ENCODE assay signal across 10 cellular contexts in the genomic region with DNA sequence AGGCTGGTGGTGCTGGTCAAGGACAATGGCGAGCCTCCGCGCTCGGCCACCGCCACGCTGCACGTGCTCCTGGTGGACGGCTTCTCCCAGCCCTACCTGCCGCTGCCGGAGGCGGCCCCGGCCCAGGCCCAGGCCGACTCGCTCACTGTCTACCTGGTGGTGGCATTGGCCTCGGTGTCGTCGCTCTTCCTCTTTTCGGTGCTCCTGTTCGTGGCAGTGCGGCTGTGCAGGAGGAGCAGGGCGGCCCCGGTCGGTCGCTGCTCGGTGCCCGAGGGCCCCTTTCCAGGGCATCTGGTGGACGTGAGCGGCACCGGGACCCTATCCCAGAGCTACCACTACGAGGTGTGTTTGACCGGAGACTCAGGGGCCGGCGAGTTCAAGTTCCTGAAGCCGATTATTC. TPM values are rescaled to one million over a fixed set of nuclear protein-coding genes. Genes with fewer than 3 reads are reported as not detected.
"Had no signal": no experiment of that assay in that cellular context is flagged by ENCODE, and none has a peak within 500 bp of the region (broad histone marks: within the 10 kb centered on the region; RNA-seq: fewer than 3 reads in every experiment).

No MANE protein-coding gene starts in this region.

RNA-seq across cellular contexts. Expression of a gene that starts 2.3 kb away (rescaled TPM):
- total RNA-seq: activated naive CD4-positive, alpha-beta T cell treated with anti-CD3 and anti-CD28 coated beads for 36 hours; activated naive CD8-positive, alpha-beta T cell treated with anti-CD3 and anti-CD28 coated beads for 36 hours; activated naive CD8-positive, alpha-beta T cell treated with anti-CD3 and anti-CD28 coated beads, Interleukin-2, amount 10 ng/mL, durations not matched to agents 7 days and 5 days; activated T-cell treated with anti-CD3 and anti-CD28 coated beads, Interleukin-2, amount 50 U/mL, for 72 hours; activated T-helper 1 cell treated with anti-CD3 and anti-CD28 coated beads, Interleukin-12 subunit alpha, Interleukin-12 subunit beta, Interleukin-2, Interleukin-4 antibody, amounts not matched to agents 30 ng/mL and 10 ng/mL and 1 ng/mL, durations not matched to agents 14 hours and 24 hours and 36 hours; activated T-helper 17 cell treated with anti-CD3 and anti-CD28 coated beads, Interleukin-2, amount 50 U/mL, for 72 hours; activated T-helper 2 cell treated with anti-CD3 and anti-CD28 coated beads, Interferon-gamma antibody, Interleukin-2, Interleukin-4, amounts not matched to agents 10 μg/mL and 5 μg/mL and 100 μg/mL, durations not matched to agents 14 hours and 24 hours and 36 hours had no signal

RNA-seq across cellular contexts. Expression of a gene that starts 12.5 kb away (rescaled TPM):
- total RNA-seq: activated naive CD4-positive, alpha-beta T cell treated with anti-CD3 and anti-CD28 coated beads for 36 hours; activated naive CD4-positive, alpha-beta T cell treated with anti-CD3 and anti-CD28 coated beads, Interleukin-2, amount 50 U/mL, for 72 hours; activated naive CD8-positive, alpha-beta T cell treated with anti-CD3 and anti-CD28 coated beads for 36 hours; activated naive CD8-positive, alpha-beta T cell treated with anti-CD3 and anti-CD28 coated beads, Interleukin-2, amount 10 ng/mL, durations not matched to agents 7 days and 5 days; activated T-cell treated with anti-CD3 and anti-CD28 coated beads, Interleukin-2, amount 50 U/mL, for 72 hours; activated T-helper 1 cell treated with anti-CD3 and anti-CD28 coated beads, Interleukin-12 subunit alpha, Interleukin-12 subunit beta, Interleukin-2, Interleukin-4 antibody, amounts not matched to agents 30 ng/mL and 10 ng/mL and 1 ng/mL, durations not matched to agents 14 hours and 24 hours and 36 hours; activated T-helper 17 cell treated with anti-CD3 and anti-CD28 coated beads, Interleukin-2, amount 50 U/mL, for 72 hours; activated T-helper 2 cell treated with anti-CD3 and anti-CD28 coated beads, Interferon-gamma antibody, Interleukin-2, Interleukin-4, amounts not matched to agents 10 μg/mL and 5 μg/mL and 100 μg/mL, durations not matched to agents 14 hours and 24 hours and 36 hours; bronchial epithelial cell had no signal

RNA-seq across cellular contexts. Expression of a gene that starts 15.7 kb away (rescaled TPM):
- total RNA-seq: activated naive CD4-positive, alpha-beta T cell treated with anti-CD3 and anti-CD28 coated beads for 36 hours; activated naive CD4-positive, alpha-beta T cell treated with anti-CD3 and anti-CD28 coated beads, Interleukin-2, amount 50 U/mL, for 72 hours; activated naive CD8-positive, alpha-beta T cell treated with anti-CD3 and anti-CD28 coated beads for 36 hours; activated naive CD8-positive, alpha-beta T cell treated with anti-CD3 and anti-CD28 coated beads, Interleukin-2, amount 10 ng/mL, durations not matched to agents 7 days and 5 days; activated T-cell treated with anti-CD3 and anti-CD28 coated beads, Interleukin-2, amount 50 U/mL, for 4 hours; activated T-cell treated with anti-CD3 and anti-CD28 coated beads, Interleukin-2, amount 50 U/mL, for 72 hours; activated T-helper 1 cell treated with anti-CD3 and anti-CD28 coated beads, Interleukin-12 subunit alpha, Interleukin-12 subunit beta, Interleukin-2, Interleukin-4 antibody, amounts not matched to agents 30 ng/mL and 10 ng/mL and 1 ng/mL, durations not matched to agents 14 hours and 24 hours and 36 hours; activated T-helper 17 cell treated with anti-CD3 and anti-CD28 coated beads, Interleukin-2, amount 50 U/mL, for 72 hours; activated T-helper 2 cell treated with anti-CD3 and anti-CD28 coated beads, Interferon-gamma antibody, Interleukin-2, Interleukin-4, amounts not matched to agents 10 μg/mL and 5 μg/mL and 100 μg/mL, durations not matched to agents 14 hours and 24 hours and 36 hours; bronchial epithelial cell had no signal

RNA-seq across cellular contexts. Expression of a gene that starts 35.1 kb away (rescaled TPM):
- total RNA-seq: activated naive CD4-positive, alpha-beta T cell treated with anti-CD3 and anti-CD28 coated beads for 36 hours; activated naive CD4-positive, alpha-beta T cell treated with anti-CD3 and anti-CD28 coated beads, Interleukin-2, amount 50 U/mL, for 72 hours; activated naive CD8-positive, alpha-beta T cell treated with anti-CD3 and anti-CD28 coated beads for 36 hours; activated naive CD8-positive, alpha-beta T cell treated with anti-CD3 and anti-CD28 coated beads, Interleukin-2, amount 10 ng/mL, durations not matched to agents 7 days and 5 days; activated T-cell treated with anti-CD3 and anti-CD28 coated beads, Interleukin-2, amount 50 U/mL, for 4 hours; activated T-cell treated with anti-CD3 and anti-CD28 coated beads, Interleukin-2, amount 50 U/mL, for 72 hours; activated T-helper 1 cell treated with anti-CD3 and anti-CD28 coated beads, Interleukin-12 subunit alpha, Interleukin-12 subunit beta, Interleukin-2, Interleukin-4 antibody, amounts not matched to agents 30 ng/mL and 10 ng/mL and 1 ng/mL, durations not matched to agents 14 hours and 24 hours and 36 hours; activated T-helper 17 cell treated with anti-CD3 and anti-CD28 coated beads, Interleukin-2, amount 50 U/mL, for 72 hours; activated T-helper 2 cell treated with anti-CD3 and anti-CD28 coated beads, Interferon-gamma antibody, Interleukin-2, Interleukin-4, amounts not matched to agents 10 μg/mL and 5 μg/mL and 100 μg/mL, durations not matched to agents 14 hours and 24 hours and 36 hours; bronchial epithelial cell had no signal

RNA-seq across cellular contexts. Expression of a gene that starts 37.1 kb away (rescaled TPM):
- total RNA-seq: activated naive CD4-positive, alpha-beta T cell treated with anti-CD3 and anti-CD28 coated beads for 36 hours; activated naive CD4-positive, alpha-beta T cell treated with anti-CD3 and anti-CD28 coated beads, Interleukin-2, amount 50 U/mL, for 72 hours; activated naive CD8-positive, alpha-beta T cell treated with anti-CD3 and anti-CD28 coated beads for 36 hours; activated naive CD8-positive, alpha-beta T cell treated with anti-CD3 and anti-CD28 coated beads, Interleukin-2, amount 10 ng/mL, durations not matched to agents 7 days and 5 days; activated T-cell treated with anti-CD3 and anti-CD28 coated beads, Interleukin-2, amount 50 U/mL, for 4 hours; activated T-cell treated with anti-CD3 and anti-CD28 coated beads, Interleukin-2, amount 50 U/mL, for 72 hours; activated T-helper 1 cell treated with anti-CD3 and anti-CD28 coated beads, Interleukin-12 subunit alpha, Interleukin-12 subunit beta, Interleukin-2, Interleukin-4 antibody, amounts not matched to agents 30 ng/mL and 10 ng/mL and 1 ng/mL, durations not matched to agents 14 hours and 24 hours and 36 hours; activated T-helper 2 cell treated with anti-CD3 and anti-CD28 coated beads, Interferon-gamma antibody, Interleukin-2, Interleukin-4, amounts not matched to agents 10 μg/mL and 5 μg/mL and 100 μg/mL, durations not matched to agents 14 hours and 24 hours and 36 hours had no signal
